In genomic region chr9:8697565-8697964, GRCh38 we compare ENCODE assay signal across 8 cellular contexts.
DNase-seq lines count a peak whose midpoint lies in the region; ATAC-seq and TF ChIP-seq lines count a peak whose summit lies in the region.
"Not testable (repeated sequence)": the region's sequence is repeated elsewhere in the genome, so short reads cannot be mapped to it uniquely, and the experiment has no call there.

No MANE protein-coding gene starts in this region.

- H3K79me2 ChIP-seq in DND-41 (ENCODE audit: insufficient read depth, low read length); GM23338 (replicated peaks; ENCODE audit: insufficient read depth): not testable (repeated sequence)
- H3K79me2 ChIP-seq in Loucy (ENCODE audit: insufficient read depth, low read length): peaks cover 78% of the 10 kb centered on the region

- H3K4me3 Mint-ChIP-seq in GM23338: not testable (repeated sequence)

- WGBS in testis, 2 donors: 95 to 97% methylated on average over 6 of the region's 6 CpGs
- WGBS in transverse colon (ENCODE audit: low coverage in 1 of 2), 2 donors: 80 to 90% methylated on average over 1 to 6 of the region's 6 CpGs

- not testable (repeated sequence) for H4K20me1 ChIP-seq in BLaER1; DND-41 (ENCODE audit: insufficient read depth, low read length); GM23338 (replicated peaks; ENCODE audit: insufficient read depth); Loucy (ENCODE audit: insufficient read depth, low read length, poor library complexity, severe bottlenecking)

- H3K4me1 ChIP-seq in BLaER1 (peaks cover 52% of the 10 kb centered on the region), DND-41 (ENCODE audit: insufficient read depth, low read length) (peaks cover 21% of the 10 kb centered on the region), GM23338 (ENCODE audit: insufficient read depth) (peaks cover 61% of the 10 kb centered on the region), Loucy (ENCODE audit: insufficient read depth, low read length, poor library complexity, severe bottlenecking) (peaks cover 78% of the 10 kb centered on the region)
- H3K4me1 ChIP-seq in mucosa of descending colon (ENCODE audit: low read depth); testis; transverse colon: not testable (repeated sequence)

- H3K36me3 Mint-ChIP-seq in GM23338 (ENCODE audit: low read depth): not testable (repeated sequence)

- not testable (repeated sequence) for H3K9ac ChIP-seq in BLaER1; DND-41 (ENCODE audit: low read depth, low read length)
- H3K9ac ChIP-seq in Loucy (ENCODE audit: low read depth, low read length, poor library complexity, severe bottlenecking): peak overlapping the region; percentile 72

- ATAC-seq in DND-41 (ENCODE audit: insufficient read depth, low read depth); GM23338: not testable (repeated sequence)
- ATAC-seq in left colon (peak; percentile 77), mucosa of descending colon (peak; percentile 69)

- H3K4me2 ChIP-seq in BLaER1 (peak overlapping the region; percentile 74), Loucy (ENCODE audit: low read depth, low read length, poor library complexity, severe bottlenecking) (peak overlapping the region; percentile 73)
- H3K4me2 ChIP-seq in DND-41 (ENCODE audit: insufficient read depth, low read length); GM23338: not testable (repeated sequence)

- in situ Hi-C loops in transverse colon (cut with MboI; ENCODE audit: low pct_ligation_motif_present in 1 of 4, low pct_unique_long_range_greater_than_20kb in 1 of 4, low sequenced_read_pairs in 3 of 4): not testable (repeated sequence)

- not testable (repeated sequence) for H3K9me3 Mint-ChIP-seq in GM23338

- H3K27me3 Mint-ChIP-seq in GM23338 (ENCODE audit: insufficient read depth, low read depth, poor library complexity): not testable (repeated sequence)

- not testable (repeated sequence) for H3F3A ChIP-seq in GM23338 (replicated peaks; ENCODE audit: low read depth)
- peaks cover 13% of the 10 kb centered on the region for H3F3A ChIP-seq in Loucy (ENCODE audit: low read depth)

- DNase-seq in DND-41; GM23338 (ENCODE audit: low spot score); testis: not testable (repeated sequence)
- DNase-seq in left colon (peak in 1 of 2 donors; percentile 7), mucosa of descending colon (peak in 2 of 3 donors; percentile 27 to 28), transverse colon (peak; percentile 20)

- H3K27ac ChIP-seq in BLaER1: 0 out of 2 replicates have a peak overlapping the region, but pooled peaks have one; percentile 60
- 0 out of 2 replicates have a peak overlapping the region, but pooled peaks have one; percentile 62 for H3K27ac ChIP-seq in DND-41 (ENCODE audit: low read length)
- H3K27ac ChIP-seq in GM23338 (ENCODE audit: low read depth); transverse colon: not testable (repeated sequence)
- H3K27ac ChIP-seq in testis: peak overlapping the region; percentile 28 to 51

- not testable (repeated sequence) for H3K9me3 ChIP-seq in BLaER1; DND-41 (ENCODE audit: insufficient read depth, low read length, severe bottlenecking); Loucy (ENCODE audit: insufficient read depth, low read depth, low read length); mucosa of descending colon; testis; transverse colon

- not testable (repeated sequence) for TF ChIP-seq POLR2A in testis (IDR thresholded peaks at IDR 0.05); transverse colon (IDR thresholded peaks at IDR 0.05)

- intact Hi-C loops in left colon (cut with DNase I, micrococcal nuclease); mucosa of descending colon (cut with DNase I, micrococcal nuclease); testis (cut with DNase I; ENCODE audit: low total_unique reads); transverse colon (cut with DNase I; ENCODE audit: low total_unique reads): not testable (repeated sequence)

- TF ChIP-seq EP300 in transverse colon (IDR thresholded peaks at IDR 0.05; ENCODE audit: low read depth): not testable (repeated sequence)

- 0 out of 2 replicates have a peak overlapping the region, but pooled peaks have one; percentile 7 for H3K27ac Mint-ChIP-seq in GM23338

- not testable (repeated sequence) for H2AFZ ChIP-seq in DND-41 (ENCODE audit: low read depth, low read length); GM23338; Loucy (ENCODE audit: low read length)

- TF ChIP-seq CTCF in DND-41 (IDR thresholded peaks at IDR 0.05; ENCODE audit: borderline replicate concordance, extremely low read depth, low read length, poor library complexity, severe bottlenecking); GM23338 (conservative IDR thresholded peaks at IDR 0.05; ENCODE audit: low read depth in 2 of 2); Loucy (conservative IDR thresholded peaks at IDR 0.05; ENCODE audit: low read length); mucosa of descending colon (IDR thresholded peaks at IDR 0.05); testis (IDR thresholded peaks at IDR 0.05); transverse colon (IDR thresholded peaks at IDR 0.05): not testable (repeated sequence)

- not testable (repeated sequence) for H3K36me3 ChIP-seq in BLaER1; DND-41 (ENCODE audit: insufficient read depth, low read length); GM23338 (ENCODE audit: insufficient read depth); Loucy (ENCODE audit: insufficient read depth, low read length); mucosa of descending colon (ENCODE audit: low read depth); testis (ENCODE audit: low read depth, missing control alignments); transverse colon

- H3K4me3 ChIP-seq in BLaER1; DND-41 (ENCODE audit: low read depth in 1 of 2, low read length in 2 of 2); GM23338; mucosa of descending colon; testis; transverse colon: not testable (repeated sequence)
- H3K4me3 ChIP-seq in Loucy (ENCODE audit: low read length, poor library complexity, severe bottlenecking): peak overlapping the region; percentile 60

- H3K27me3 ChIP-seq in BLaER1; DND-41 (ENCODE audit: insufficient read depth, low read length, poor library complexity); GM23338 (ENCODE audit: insufficient read depth); Loucy (ENCODE audit: insufficient read depth, low read length, poor library complexity, severe bottlenecking); testis; transverse colon: not testable (repeated sequence)

- H3K9me2 ChIP-seq in GM23338 (ENCODE audit: insufficient read depth); Loucy (replicated peaks; ENCODE audit: low read depth, low read length): not testable (repeated sequence)

- H3K4me1 Mint-ChIP-seq in GM23338: peaks cover 57% of the 10 kb centered on the region
